In genomic region chr10:129233351-129234148, GRCh38 we compare ENCODE assay signal across 1 cellular context.
TF ChIP-seq lines count a peak whose summit lies in the region.

No MANE protein-coding gene starts in this region.

TF ChIP-seq in GM23338, 12 proteins besides CTCF, POLR2A, EP300 and RAD21:
- TF ChIP-seq JUNB (IDR thresholded peaks at IDR 0.05; ENCODE audit: unreplicated experiment) (no peak), POLR2AphosphoS5 (IDR thresholded peaks at IDR 0.05; ENCODE audit: low read depth) (no peak)
